Comparison of ENCODE assay signal across 15 cellular contexts in the genomic region with DNA sequence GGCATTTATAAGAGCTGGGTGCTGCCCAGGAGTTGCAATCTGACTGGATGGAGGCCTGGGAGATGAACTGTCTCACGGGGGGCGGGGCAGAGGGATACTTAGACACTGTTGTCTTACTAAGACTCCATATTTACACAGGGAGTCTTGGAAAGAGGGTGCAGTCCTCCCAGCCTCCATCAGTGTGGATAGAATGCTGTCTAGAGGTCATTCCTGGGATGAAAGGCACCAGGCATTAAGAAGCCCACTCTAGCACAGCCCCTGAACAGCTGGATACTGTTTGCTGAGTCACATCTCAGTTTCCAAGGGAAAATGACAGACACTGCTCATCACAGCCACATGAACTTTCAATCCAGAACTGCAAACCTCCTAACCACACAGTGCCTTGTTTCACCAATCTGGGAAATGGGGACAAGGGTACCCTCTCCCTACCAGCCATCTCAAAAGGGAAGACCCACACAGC. TPM values are rescaled to one million over a fixed set of nuclear protein-coding genes. Genes with fewer than 3 reads are reported as not detected.
DNase-seq lines count a peak whose midpoint lies in the region; ATAC-seq, FAIRE-seq and TF ChIP-seq lines count a peak whose summit lies in the region.
"Had no signal": no experiment of that assay in that cellular context is flagged by ENCODE, and none has a peak within 500 bp of the region (broad histone marks: within the 10 kb centered on the region; RNA-seq: fewer than 3 reads in every experiment).

No MANE protein-coding gene starts in this region.

- no peak overlapping the region for H3K9ac ChIP-seq in keratinocyte (ENCODE audit: control insufficient read depth, extremely low read depth, insufficient read depth, low read length)

- H3K9me3 Mint-ChIP-seq in activated naive CD8-positive, alpha-beta T cell (ENCODE audit: low read depth): no peaks in the 10 kb centered on the region
- no peaks in the 10 kb centered on the region for H3K9me3 Mint-ChIP-seq in activated naive CD8-positive, alpha-beta T cell treated with anti-CD3 and anti-CD28 coated beads, Interleukin-2, amount 50 U/mL, for 24 hours

- peak overlapping the region; percentile 51 for H3K27ac Mint-ChIP-seq in activated naive CD8-positive, alpha-beta T cell
- no peak overlapping the region for H3K27ac Mint-ChIP-seq in activated naive CD8-positive, alpha-beta T cell treated with anti-CD3 and anti-CD28 coated beads, Interleukin-2, amount 50 U/mL, for 24 hours

- H2AFZ ChIP-seq in keratinocyte (ENCODE audit: control insufficient read depth, low read length): no peak overlapping the region

- H3K27me3 ChIP-seq in WERI-Rb-1 (ENCODE audit: insufficient read depth, low read depth, severe bottlenecking): no peaks in the 10 kb centered on the region
- no peaks in the 10 kb centered on the region for H3K27me3 ChIP-seq in keratinocyte (ENCODE audit: control insufficient read depth, extremely low read depth, insufficient read depth, low read length)
- H3K27me3 ChIP-seq in uterus: no peaks in the 10 kb centered on the region
- H3K27me3 ChIP-seq: stomach had no signal

- no peaks in the 10 kb centered on the region for H4K20me1 ChIP-seq in keratinocyte (ENCODE audit: control insufficient read depth, extremely low read depth, insufficient read depth, low read length)

- H3K4me1 Mint-ChIP-seq in activated naive CD8-positive, alpha-beta T cell (ENCODE audit: low read depth): peaks cover 70% of the 10 kb centered on the region
- peaks cover 57% of the 10 kb centered on the region for H3K4me1 Mint-ChIP-seq in activated naive CD8-positive, alpha-beta T cell treated with anti-CD3 and anti-CD28 coated beads, Interleukin-2, amount 50 U/mL, for 24 hours

- peaks cover 3% of the 10 kb centered on the region for H3K36me3 Mint-ChIP-seq in activated naive CD8-positive, alpha-beta T cell
- H3K36me3 Mint-ChIP-seq in activated naive CD8-positive, alpha-beta T cell treated with anti-CD3 and anti-CD28 coated beads, Interleukin-2, amount 50 U/mL, for 24 hours (ENCODE audit: low read depth): peaks cover 4% of the 10 kb centered on the region

- no peaks in the 10 kb centered on the region for H3K9me1 ChIP-seq in keratinocyte (ENCODE audit: control insufficient read depth, extremely low read depth, insufficient read depth, low read length)

- dilution Hi-C loops in keratinocyte (cut with MboI; ENCODE audit: extremely low pct_ligation_motif_present, low sequenced_read_pairs): no loop called here

- no peak overlapping the region for H3K4me2 ChIP-seq in keratinocyte (ENCODE audit: control insufficient read depth, extremely low read depth, insufficient read depth, low read depth, low read length)

- H3K9me3 ChIP-seq in WERI-Rb-1 (ENCODE audit: severe bottlenecking) (no peaks in the 10 kb centered on the region), keratinocyte (ENCODE audit: control insufficient read depth, low read depth, low read length) (no peaks in the 10 kb centered on the region), uterus (no peaks in the 10 kb centered on the region)
- H3K9me3 ChIP-seq: HAP-1, stomach had no signal

- peak; percentile 56 for FAIRE-seq in keratinocyte (lab: Jason Lieb, UNC)

- no peaks in the 10 kb centered on the region for H3K79me2 ChIP-seq in keratinocyte (ENCODE audit: control insufficient read depth, insufficient read depth, low read length)

- no peaks in the 10 kb centered on the region for H3K27me3 Mint-ChIP-seq in activated naive CD8-positive, alpha-beta T cell
- no peaks in the 10 kb centered on the region for H3K27me3 Mint-ChIP-seq in activated naive CD8-positive, alpha-beta T cell treated with anti-CD3 and anti-CD28 coated beads, Interleukin-2, amount 50 U/mL, for 24 hours

- H3K4me1 ChIP-seq in keratinocyte (ENCODE audit: control insufficient read depth, extremely low read depth, insufficient read depth, low read length) (no peaks in the 10 kb centered on the region), uterus (no peaks in the 10 kb centered on the region)
- H3K4me1 ChIP-seq: HAP-1 had no signal

- H3K27ac ChIP-seq in WERI-Rb-1 (peak overlapping the region; percentile 81), keratinocyte (ENCODE audit: control insufficient read depth, insufficient read depth, low read length) (no peak overlapping the region), uterus (no peak overlapping the region)

- no peak overlapping the region for H3K4me3 Mint-ChIP-seq in activated naive CD8-positive, alpha-beta T cell
- no peak overlapping the region for H3K4me3 Mint-ChIP-seq in activated naive CD8-positive, alpha-beta T cell treated with anti-CD3 and anti-CD28 coated beads, Interleukin-2, amount 50 U/mL, for 24 hours

- H3K36me3 ChIP-seq in WERI-Rb-1 (peaks cover 68% of the 10 kb centered on the region), keratinocyte (ENCODE audit: control insufficient read depth in 2 of 2, extremely low read depth in 1 of 2, insufficient read depth in 2 of 2, low read length in 2 of 2) (peaks cover 0 to 2% of the 10 kb centered on the region in 2 experiments), uterus (no peaks in the 10 kb centered on the region)
- H3K36me3 ChIP-seq: HAP-1 had no signal

- no peak for TF ChIP-seq POLR2A in uterus (IDR thresholded peaks at IDR 0.05)

- TF ChIP-seq CTCF in WERI-Rb-1 (IDR thresholded peaks at IDR 0.05; ENCODE audit: low read depth, low read length) (no peak), keratinocyte (optimal IDR thresholded peaks at IDR 0.05 in 1 of 3, IDR thresholded peaks at IDR 0.05 in 1 of 3, conservative IDR thresholded peaks at IDR 0.05 in 1 of 3; ENCODE audit: extremely low read depth in 1 of 3, insufficient read depth in 2 of 3, low read length in 3 of 3) (no peak), uterus (IDR thresholded peaks at IDR 0.05) (no peak)

- intact Hi-C loops in uterus (cut with DNase I; ENCODE audit: low total_unique reads): no loop called here

- ATAC-seq in activated naive CD8-positive, alpha-beta T cell treated with anti-CD3 and anti-CD28 coated beads, Interleukin-2, amount 50 U/mL, for 24 hours: no peak
- ATAC-seq in esophagus mucosa (no peak), GM18519 (IDR thresholded peaks at IDR 0.05; ENCODE audit: low FRiP score, unreplicated experiment) (no peak)
- ATAC-seq: left ventricle myocardium superior had no signal

- H3K4me3 ChIP-seq in WERI-Rb-1 (ENCODE audit: low read depth, low read length): no peak overlapping the region
- H3K4me3 ChIP-seq in keratinocyte (ENCODE audit: control insufficient read depth in 2 of 3, extremely low read depth in 1 of 3, insufficient read depth in 2 of 3, low read depth in 1 of 3, low read length in 3 of 3): no peak overlapping the region
- no peak overlapping the region for H3K4me3 ChIP-seq in uterus
- H3K4me3 ChIP-seq: HAP-1, stomach had no signal

- DNase-seq in activated naive CD8-positive, alpha-beta T cell treated with anti-CD3 and anti-CD28 coated beads, Interleukin-2, amount 50 U/mL, for 24 hours: no peak
- DNase-seq in WERI-Rb-1 (peak; percentile 78), keratinocyte (ENCODE audit: low read depth, low spot score) (no peak), uterus (peak; percentile 35 to 50), NCI-H1436 treated with DMSO at 0.1 percent for 48 hours (lab: John Stamatoyannopoulos, UW) (no peak)
- DNase-seq: activated CD8-positive, alpha-beta memory T cell treated with anti-CD3 and anti-CD28 coated beads, Interleukin-2, amount 50 U/mL, for 48 hours; erythroblast; hypothalamus; left ventricle myocardium superior; NCI-H2029; stomach had no signal

RNA-seq across cellular contexts. Expression of gene SSBP3, which starts 43.3 kb away (rescaled TPM):
- 9.4 to 24.7 TPM (median 16.9 TPM) in 3 replicates for polyA plus RNA-seq in keratinocyte
- polyA plus RNA-seq in keratinocyte (2011; ENCODE audit: low read depth): 11.6 TPM
- polyA plus RNA-seq in keratinocyte (2011; cell fraction: cytosol; rRNA removed): 14.3 and 20.5 TPM in 2 replicates
- 17.7 and 22.1 TPM in 2 replicates for polyA plus RNA-seq in keratinocyte (2011; cell fraction: nucleus; rRNA removed)
- 16.3 and 25.9 TPM in 2 replicates for polyA plus RNA-seq in keratinocyte (2012; ENCODE audit: low replicate concordance)
- polyA minus RNA-seq in keratinocyte: 7.6 to 28.1 TPM (median 13.1 TPM) in 3 replicates
- 16.7 TPM for polyA minus RNA-seq in keratinocyte (2011; cell fraction: cytosol; rRNA and poly(A)+ RNA removed)
- polyA minus RNA-seq in keratinocyte (2011; cell fraction: nucleus; rRNA and poly(A)+ RNA removed): 5.7 and 7.1 TPM in 2 replicates
- total RNA-seq in uterus (100 to 1,000 TPM in 1 of 4 donors, 10 to 100 TPM in 3; 19.7 to 125 (median 31.4) TPM), esophagus mucosa (39.3 TPM)

Comparison
In these comparisons a context has a peak if more than half of its experiments do, and no peak if none do; other contexts are left out.
1. DNase-seq: peak in WERI-Rb-1 (single experiment) and uterus (2 of 2); none in activated naive CD8-positive, alpha-beta T cell treated with anti-CD3 and anti-CD28 coated beads, Interleukin-2, amount 50 U/mL, for 24 hours (single experiment), keratinocyte (single experiment) and NCI-H1436 treated with DMSO at 0.1 percent for 48 hours (single experiment).